In genomic region chr3:72944696-72945095, GRCh38 we compare ENCODE assay signal across 28 cellular contexts. TPM values are rescaled to one million over a fixed set of nuclear protein-coding genes. Genes with fewer than 3 reads are reported as not detected.
"Had no signal": no experiment of that assay in that cellular context is flagged by ENCODE, and none has a peak within 500 bp of the region (broad histone marks: within the 10 kb centered on the region; RNA-seq: fewer than 3 reads in every experiment).

No MANE protein-coding gene starts in this region.

- H3K9me3 ChIP-seq: esophagus squamous epithelium, heart right ventricle, lower lobe of right lung, mucosa of descending colon, neutrophil, pancreas, right lobe of liver, stomach, thyroid gland, upper lobe of left lung had no signal

- H3K36me3 ChIP-seq: esophagus squamous epithelium, heart right ventricle, lower lobe of right lung, neutrophil, pancreas, right lobe of liver, stomach, thyroid gland, upper lobe of left lung had no signal

- H3K4me1 ChIP-seq: esophagus squamous epithelium, lower lobe of right lung, pancreas, thyroid gland, upper lobe of left lung had no signal

- ATAC-seq: lower lobe of right lung; mucosa of descending colon; natural killer cell treated with Interleukin-12 subunit alpha and Interleukin-12 subunit beta and Interleukin-15 and Interleukin-18, amount 100 ng/mL, for 72 hours; pancreas; right lobe of liver; stimulated activated naive B cell treated with anti-CD40 and anti-IgM and Interleukin-4, amounts not matched to agents 10 μg/mL and 1 μg/mL and 100 μg/mL, for 72 hours had no signal

- H3K27ac ChIP-seq: esophagus squamous epithelium, heart right ventricle, lower lobe of right lung, neutrophil, pancreas, right lobe of liver, stomach, thyroid gland, upper lobe of left lung had no signal

- H3K27me3 ChIP-seq: esophagus squamous epithelium, heart right ventricle, neutrophil, pancreas, right lobe of liver, stomach, thyroid gland, upper lobe of left lung had no signal

- H3K4me3 Mint-ChIP-seq: endodermal cell; mesothelial cell of epicardium; naive B cell; neural crest cell; stimulated activated naive B cell treated with anti-CD40 and anti-IgM and Interleukin-4, amounts not matched to agents 10 μg/mL and 1 μg/mL and 100 μg/mL, for 72 hours had no signal

- H3K36me3 Mint-ChIP-seq: naive B cell; natural killer cell treated with Interleukin-12 subunit alpha and Interleukin-12 subunit beta and Interleukin-15 and Interleukin-18, amount 100 ng/mL, for 72 hours had no signal

- H3K27ac Mint-ChIP-seq: endodermal cell; mesothelial cell of epicardium; natural killer cell treated with Interleukin-12 subunit alpha and Interleukin-12 subunit beta and Interleukin-15 and Interleukin-18, amount 100 ng/mL, for 72 hours; stimulated activated naive B cell treated with anti-CD40 and anti-IgM and Interleukin-4, amounts not matched to agents 10 μg/mL and 1 μg/mL and 100 μg/mL, for 72 hours had no signal

- H3K9me3 Mint-ChIP-seq: endodermal cell; mesothelial cell of epicardium; naive B cell; natural killer cell treated with Interleukin-12 subunit alpha and Interleukin-12 subunit beta and Interleukin-15 and Interleukin-18, amount 100 ng/mL, for 72 hours; neural crest cell; stimulated activated naive B cell treated with anti-CD40 and anti-IgM and Interleukin-4, amounts not matched to agents 10 μg/mL and 1 μg/mL and 100 μg/mL, for 72 hours had no signal

- H3K4me1 Mint-ChIP-seq: naive B cell; neural crest cell; stimulated activated naive B cell treated with anti-CD40 and anti-IgM and Interleukin-4, amounts not matched to agents 10 μg/mL and 1 μg/mL and 100 μg/mL, for 72 hours had no signal

- FAIRE-seq: islet of Langerhans, pancreas, small intestine, urothelium cell line had no signal

- DNase-seq: cerebellar nuclear complex; effector CD8-positive, alpha-beta T cell; endodermal cell; erythroblast; esophagus squamous epithelium; glutamatergic neuron; heart right ventricle; hippocampal formation; left ventricle myocardium superior; lower lobe of right lung; mucosa of descending colon; naive B cell; pancreas; retina; right lobe of liver; small intestine; stimulated activated CD4-positive, alpha-beta T cell treated with anti-CD3 and anti-CD28 coated beads, Interleukin-15, amount 100 ng/mL, for 24 hours; stimulated activated CD4-positive, alpha-beta T cell treated with anti-CD3 and anti-CD28 coated beads, Interleukin-2, amount 100 ng/mL, for 48 hours; stimulated activated naive B cell treated with anti-CD40 and anti-IgM and Interleukin-4, amounts not matched to agents 10 μg/mL and 1 μg/mL and 100 μg/mL, for 72 hours; stomach; thyroid gland; upper lobe of left lung had no signal

- H3K4me3 ChIP-seq: esophagus squamous epithelium, heart right ventricle, lower lobe of right lung, mucosa of descending colon, pancreas, right lobe of liver, stomach, thyroid gland, upper lobe of left lung had no signal

RNA-seq across cellular contexts. Expression of gene GXYLT2, which starts 56.9 kb away (rescaled TPM):
- total RNA-seq: natural killer cell treated with Interleukin-12 subunit alpha and Interleukin-12 subunit beta and Interleukin-15 and Interleukin-18, amount 100 ng/mL, for 72 hours had no signal
